In the genomic region with DNA sequence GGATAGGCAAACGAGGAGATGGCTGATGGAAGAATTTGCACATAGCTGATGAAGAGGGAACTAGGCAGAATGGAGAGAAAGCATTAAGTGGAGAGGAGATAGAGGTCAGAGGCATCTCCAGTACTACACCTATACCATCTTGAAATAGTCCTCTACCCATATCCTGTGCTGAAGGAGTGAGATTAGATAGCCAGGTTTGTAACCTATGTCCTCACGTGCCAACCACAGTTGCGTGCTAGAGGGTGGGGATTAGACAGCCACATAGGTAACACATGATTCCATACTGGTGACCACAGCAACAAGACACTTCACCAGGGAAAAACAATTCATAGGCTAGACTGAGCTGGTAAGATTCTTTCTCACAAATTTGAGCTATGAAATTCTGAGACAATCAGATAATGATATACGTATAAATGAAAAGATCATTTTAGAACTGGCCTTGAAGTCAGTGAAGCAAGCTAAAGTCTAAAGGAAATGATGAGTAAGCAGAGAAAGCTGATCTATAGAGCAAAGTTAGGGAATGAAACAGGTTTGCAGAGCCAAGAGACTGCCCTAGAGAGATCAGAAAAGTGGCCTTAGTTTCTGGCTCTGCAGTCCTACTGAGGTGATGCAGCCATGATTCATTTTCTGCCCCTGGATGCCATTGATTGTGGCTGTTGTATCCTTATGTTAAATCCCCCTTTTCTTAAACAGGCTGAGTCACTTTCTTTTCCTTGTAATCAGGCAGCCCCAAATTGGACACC, we compare ENCODE assay signal across 2 cellular contexts.
A peak's percentile ranks its signal among the peaks of the same experiment; 100 is the strongest.
TF ChIP-seq lines count a peak whose summit lies in the region.

No MANE protein-coding gene starts in this region.

TF ChIP-seq in IMR-90, 13 proteins besides CTCF, POLR2A, EP300 and RAD21:
- TF ChIP-seq MXI1 (IDR thresholded peaks at IDR 0.05; ENCODE audit: borderline replicate concordance, low read depth, low read length), result no peak
- no peak for TF ChIP-seq RFX5 (IDR thresholded peaks at IDR 0.05; ENCODE audit: low read depth, low read length)
- TF ChIP-seq CEBPB (IDR thresholded peaks at IDR 0.05; ENCODE audit: low read depth, low read length), result no peak
- peak; percentile 33; the same call in 1 of the 2 replicates for TF ChIP-seq MAFK (IDR thresholded peaks at IDR 0.05; ENCODE audit: low read depth, low read length)
- no peak for TF ChIP-seq ELK1 (IDR thresholded peaks at IDR 0.05; ENCODE audit: borderline replicate concordance, low read depth, low read length)

TF ChIP-seq in K562, 482 proteins besides CTCF, POLR2A, EP300 and RAD21:
- TF ChIP-seq CBFA2T2 (conservative IDR thresholded peaks at IDR 0.05) (0 out of 2 replicates have a peak, but pooled peaks have one; percentile 2), ZNF175 (CRISPR knock-in tag; IDR thresholded peaks at IDR 0.05; ENCODE audit: low read depth) (no peak), C11orf30 (IDR thresholded peaks at IDR 0.05; ENCODE audit: low read depth) (peak; percentile 62), PRDM10 (IDR thresholded peaks at IDR 0.05; ENCODE audit: partially characterized antibody) (no peak), SUPT5H (IDR thresholded peaks at IDR 0.05) (peak; percentile 17; the same call in 1 of the 2 replicates), CBFA2T3 (IDR thresholded peaks at IDR 0.05) (peak; percentile 25; the same call in 1 of the 2 replicates), MAFG (tag; conservative IDR thresholded peaks at IDR 0.05) (peak; percentile 46; the same call in 1 of the 2 replicates), ZNF316 (IDR thresholded peaks at IDR 0.05) (peak; percentile 77)
- TF ChIP-seq, protein P1, sequence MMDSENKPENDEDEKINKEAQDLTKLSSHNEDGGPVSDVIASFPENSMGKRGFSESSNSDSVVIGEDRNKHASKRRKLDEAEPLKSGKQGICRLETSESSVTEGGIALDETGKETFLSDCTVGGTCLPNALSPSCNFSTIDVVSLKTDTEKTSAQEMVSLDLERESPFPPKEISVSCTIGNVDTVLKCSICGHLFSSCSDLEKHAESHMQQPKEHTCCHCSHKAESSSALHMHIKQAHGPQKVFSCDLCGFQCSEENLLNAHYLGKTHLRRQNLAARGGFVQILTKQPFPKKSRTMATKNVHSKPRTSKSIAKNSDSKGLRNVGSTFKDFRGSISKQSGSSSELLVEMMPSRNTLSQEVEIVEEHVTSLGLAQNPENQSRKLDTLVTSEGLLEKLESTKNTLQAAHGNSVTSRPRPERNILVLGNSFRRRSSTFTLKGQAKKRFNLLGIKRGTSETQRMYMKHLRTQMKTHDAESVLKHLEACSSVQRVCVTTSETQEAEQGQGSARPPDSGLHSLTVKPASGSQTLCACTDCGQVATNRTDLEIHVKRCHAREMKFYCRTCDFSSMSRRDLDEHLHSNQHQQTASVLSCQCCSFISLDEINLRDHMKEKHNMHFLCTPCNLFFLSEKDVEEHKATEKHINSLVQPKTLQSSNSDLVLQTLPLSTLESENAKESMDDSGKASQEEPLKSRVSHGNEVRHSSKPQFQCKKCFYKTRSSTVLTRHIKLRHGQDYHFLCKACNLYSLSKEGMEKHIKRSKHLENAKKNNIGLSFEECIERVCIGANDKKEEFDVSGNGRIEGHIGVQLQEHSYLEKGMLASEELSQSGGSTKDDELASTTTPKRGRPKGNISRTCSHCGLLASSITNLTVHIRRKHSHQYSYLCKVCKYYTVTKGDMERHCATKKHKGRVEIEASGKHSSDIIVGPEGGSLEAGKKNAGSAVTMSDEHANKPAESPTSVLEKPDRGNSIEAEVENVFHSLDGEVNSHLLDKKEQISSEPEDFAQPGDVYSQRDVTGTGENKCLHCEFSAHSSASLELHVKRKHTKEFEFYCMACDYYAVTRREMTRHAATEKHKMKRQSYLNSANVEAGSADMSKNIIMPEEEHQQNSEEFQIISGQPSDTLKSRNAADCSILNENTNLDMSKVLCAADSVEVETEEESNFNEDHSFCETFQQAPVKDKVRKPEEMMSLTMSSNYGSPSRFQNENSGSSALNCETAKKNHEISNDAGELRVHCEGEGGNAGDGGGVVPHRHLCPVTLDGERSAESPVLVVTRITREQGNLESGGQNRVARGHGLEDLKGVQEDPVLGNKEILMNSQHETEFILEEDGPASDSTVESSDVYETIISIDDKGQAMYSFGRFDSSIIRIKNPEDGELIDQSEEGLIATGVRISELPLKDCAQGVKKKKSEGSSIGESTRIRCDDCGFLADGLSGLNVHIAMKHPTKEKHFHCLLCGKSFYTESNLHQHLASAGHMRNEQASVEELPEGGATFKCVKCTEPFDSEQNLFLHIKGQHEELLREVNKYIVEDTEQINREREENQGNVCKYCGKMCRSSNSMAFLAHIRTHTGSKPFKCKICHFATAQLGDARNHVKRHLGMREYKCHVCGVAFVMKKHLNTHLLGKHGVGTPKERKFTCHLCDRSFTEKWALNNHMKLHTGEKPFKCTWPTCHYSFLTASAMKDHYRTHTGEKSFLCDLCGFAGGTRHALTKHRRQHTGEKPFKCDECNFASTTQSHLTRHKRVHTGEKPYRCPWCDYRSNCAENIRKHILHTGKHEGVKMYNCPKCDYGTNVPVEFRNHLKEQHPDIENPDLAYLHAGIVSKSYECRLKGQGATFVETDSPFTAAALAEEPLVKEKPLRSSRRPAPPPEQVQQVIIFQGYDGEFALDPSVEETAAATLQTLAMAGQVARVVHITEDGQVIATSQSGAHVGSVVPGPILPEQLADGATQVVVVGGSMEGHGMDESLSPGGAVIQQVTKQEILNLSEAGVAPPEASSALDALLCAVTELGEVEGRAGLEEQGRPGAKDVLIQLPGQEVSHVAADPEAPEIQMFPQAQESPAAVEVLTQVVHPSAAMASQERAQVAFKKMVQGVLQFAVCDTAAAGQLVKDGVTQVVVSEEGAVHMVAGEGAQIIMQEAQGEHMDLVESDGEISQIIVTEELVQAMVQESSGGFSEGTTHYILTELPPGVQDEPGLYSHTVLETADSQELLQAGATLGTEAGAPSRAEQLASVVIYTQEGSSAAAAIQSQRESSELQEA (IDR thresholded peaks at IDR 0.05; ENCODE audit: low read depth), result no peak
